ENCODE assay signal across 1 cellular context in the genomic region with DNA sequence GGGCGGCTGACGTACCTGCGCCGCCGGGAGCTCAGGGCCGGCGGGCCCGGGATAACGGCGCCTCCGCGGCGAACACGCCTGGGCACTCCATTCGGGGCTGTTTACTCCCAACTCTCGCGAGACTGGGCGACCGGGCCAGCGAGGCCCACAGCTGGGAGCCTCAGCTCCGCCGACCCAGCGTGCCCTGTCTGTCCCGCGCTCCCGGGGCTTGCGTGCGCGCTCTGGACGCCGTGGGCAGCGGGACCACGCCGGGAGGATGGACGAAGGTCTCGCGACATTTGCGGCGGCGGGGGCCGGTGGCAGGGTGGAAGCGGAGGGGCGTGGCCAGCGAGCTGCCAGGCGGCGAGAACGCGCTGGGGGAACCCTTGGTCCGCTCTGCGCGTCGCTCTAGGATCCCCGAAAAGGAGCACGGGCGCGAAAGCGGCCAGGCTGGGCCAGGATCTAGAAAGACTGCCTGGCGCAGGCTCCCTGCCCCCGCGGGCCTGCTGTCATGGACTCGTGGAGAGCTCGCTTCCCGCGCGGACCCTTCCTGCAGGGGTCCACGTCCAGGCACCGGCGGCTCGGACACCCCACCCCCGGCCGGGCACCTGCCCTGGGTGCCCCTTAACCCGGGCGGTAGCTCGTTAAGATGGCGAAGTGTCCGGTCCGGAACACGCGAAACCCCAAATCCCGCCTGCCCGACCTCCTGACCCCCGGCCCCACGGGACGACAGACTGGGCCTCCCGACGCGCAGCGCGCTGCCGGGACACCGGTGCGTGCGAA.
TF ChIP-seq lines count a peak whose summit lies in the region.

A gene (minus strand): TSS at position 223 of the 762 bp plus-strand sequence. CDS start 15,159 bp downstream, outside the sequence.

TF ChIP-seq in HepG2, 621 proteins besides CTCF, POLR2A, EP300 and RAD21 (continued from another document and continues in another):
- TF ChIP-seq, protein P1, sequence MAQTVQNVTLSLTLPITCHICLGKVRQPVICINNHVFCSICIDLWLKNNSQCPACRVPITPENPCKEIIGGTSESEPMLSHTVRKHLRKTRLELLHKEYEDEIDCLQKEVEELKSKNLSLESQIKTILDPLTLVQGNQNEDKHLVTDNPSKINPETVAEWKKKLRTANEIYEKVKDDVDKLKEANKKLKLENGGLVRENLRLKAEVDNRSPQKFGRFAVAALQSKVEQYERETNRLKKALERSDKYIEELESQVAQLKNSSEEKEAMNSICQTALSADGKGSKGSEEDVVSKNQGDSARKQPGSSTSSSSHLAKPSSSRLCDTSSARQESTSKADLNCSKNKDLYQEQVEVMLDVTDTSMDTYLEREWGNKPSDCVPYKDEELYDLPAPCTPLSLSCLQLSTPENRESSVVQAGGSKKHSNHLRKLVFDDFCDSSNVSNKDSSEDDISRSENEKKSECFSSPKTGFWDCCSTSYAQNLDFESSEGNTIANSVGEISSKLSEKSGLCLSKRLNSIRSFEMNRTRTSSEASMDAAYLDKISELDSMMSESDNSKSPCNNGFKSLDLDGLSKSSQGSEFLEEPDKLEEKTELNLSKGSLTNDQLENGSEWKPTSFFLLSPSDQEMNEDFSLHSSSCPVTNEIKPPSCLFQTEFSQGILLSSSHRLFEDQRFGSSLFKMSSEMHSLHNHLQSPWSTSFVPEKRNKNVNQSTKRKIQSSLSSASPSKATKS (CRISPR knock-in tag; IDR thresholded peaks at IDR 0.05), result no peak; the same call in 1 of the 2 replicates
- TF ChIP-seq SMARCE1 (IDR thresholded peaks at IDR 0.05; ENCODE audit: borderline replicate concordance) (no peak), CHD4 (IDR thresholded peaks at IDR 0.05; ENCODE audit: borderline replicate concordance, low read length) (no peak), HOXA9 (CRISPR knock-in tag; IDR thresholded peaks at IDR 0.05; ENCODE audit: borderline replicate concordance) (no peak), AHR (CRISPR knock-in tag; IDR thresholded peaks at IDR 0.05) (0 out of 2 replicates have a peak, but pooled peaks have one; percentile 67), ZNF329 (CRISPR knock-in tag; IDR thresholded peaks at IDR 0.05; ENCODE audit: low read depth) (peak; percentile 82), NFKB2 (CRISPR knock-in tag; IDR thresholded peaks at IDR 0.05; ENCODE audit: borderline replicate concordance) (no peak; the same call in 1 of the 2 replicates), ZSCAN12 (CRISPR knock-in tag; IDR thresholded peaks at IDR 0.05) (0 out of 2 replicates have a peak, but pooled peaks have one; percentile 7), HOXD1 (CRISPR knock-in tag; IDR thresholded peaks at IDR 0.05) (peak; percentile 37; the same call in 1 of the 2 replicates), GTF3A (CRISPR knock-in tag; conservative IDR thresholded peaks at IDR 0.05) (no peak), ZNF570 (CRISPR knock-in tag; IDR thresholded peaks at IDR 0.05; ENCODE audit: borderline replicate concordance) (no peak), ZNF7 (CRISPR knock-in tag; IDR thresholded peaks at IDR 0.05) (0 out of 2 replicates have a peak, but pooled peaks have one; percentile 6), MED8 (CRISPR knock-in tag; IDR thresholded peaks at IDR 0.05; ENCODE audit: insufficient replicate concordance) (peak; percentile 27), ZNF850 (CRISPR knock-in tag; conservative IDR thresholded peaks at IDR 0.05) (peak; percentile 21; the same call in 1 of the 2 replicates), SRSF4 (IDR thresholded peaks at IDR 0.05; ENCODE audit: low read depth, low read length, poor library complexity, severe bottlenecking) (no peak), KDM4B (CRISPR knock-in tag; IDR thresholded peaks at IDR 0.05) (0 out of 2 replicates have a peak, but pooled peaks have one; percentile 30), HES4 (CRISPR knock-in tag; IDR thresholded peaks at IDR 0.05; ENCODE audit: borderline replicate concordance) (peak; percentile 51; the same call in 1 of the 2 replicates), PHF21A (CRISPR knock-in tag; IDR thresholded peaks at IDR 0.05) (peak; percentile 47), ISX (CRISPR knock-in tag; conservative IDR thresholded peaks at IDR 0.05) (no peak; the same call in 1 of the 2 replicates), ZNF143 (CRISPR knock-in tag; IDR thresholded peaks at IDR 0.05) (peak; percentile 83), RARA (CRISPR knock-in tag; IDR thresholded peaks at IDR 0.05) (no peak; the same call in 1 of the 2 replicates), FOXJ3 (CRISPR knock-in tag; IDR thresholded peaks at IDR 0.05; ENCODE audit: borderline replicate concordance) (peak; percentile 35; the same call in 1 of the 2 replicates), ZNF788 (CRISPR knock-in tag; IDR thresholded peaks at IDR 0.05; ENCODE audit: borderline replicate concordance) (peak; percentile 81; the same call in 1 of the 2 replicates), ETV5 (CRISPR knock-in tag; IDR thresholded peaks at IDR 0.05; ENCODE audit: borderline replicate concordance) (peak; percentile 30; the same call in 1 of the 2 replicates), FOXK2 (IDR thresholded peaks at IDR 0.05) (peak; percentile 97), DR1 (CRISPR knock-in tag; IDR thresholded peaks at IDR 0.05) (peak; percentile 74), DNMT3B (CRISPR knock-in tag; conservative IDR thresholded peaks at IDR 0.05) (peak; percentile 9; the same call in 1 of the 2 replicates), HDAC2 (CRISPR knock-in tag; IDR thresholded peaks at IDR 0.05) (peak; percentile 77), CAMTA2 (CRISPR knock-in tag; IDR thresholded peaks at IDR 0.05; ENCODE audit: borderline replicate concordance) (peak; percentile 98), ZNF350 (CRISPR knock-in tag; IDR thresholded peaks at IDR 0.05; ENCODE audit: borderline replicate concordance, low read depth) (peak; percentile 82; the same call in 1 of the 2 replicates)
- TF ChIP-seq, protein P2, sequence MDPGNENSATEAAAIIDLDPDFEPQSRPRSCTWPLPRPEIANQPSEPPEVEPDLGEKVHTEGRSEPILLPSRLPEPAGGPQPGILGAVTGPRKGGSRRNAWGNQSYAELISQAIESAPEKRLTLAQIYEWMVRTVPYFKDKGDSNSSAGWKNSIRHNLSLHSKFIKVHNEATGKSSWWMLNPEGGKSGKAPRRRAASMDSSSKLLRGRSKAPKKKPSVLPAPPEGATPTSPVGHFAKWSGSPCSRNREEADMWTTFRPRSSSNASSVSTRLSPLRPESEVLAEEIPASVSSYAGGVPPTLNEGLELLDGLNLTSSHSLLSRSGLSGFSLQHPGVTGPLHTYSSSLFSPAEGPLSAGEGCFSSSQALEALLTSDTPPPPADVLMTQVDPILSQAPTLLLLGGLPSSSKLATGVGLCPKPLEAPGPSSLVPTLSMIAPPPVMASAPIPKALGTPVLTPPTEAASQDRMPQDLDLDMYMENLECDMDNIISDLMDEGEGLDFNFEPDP (CRISPR knock-in tag; conservative IDR thresholded peaks at IDR 0.05), result no peak
- TF ChIP-seq, protein P3, sequence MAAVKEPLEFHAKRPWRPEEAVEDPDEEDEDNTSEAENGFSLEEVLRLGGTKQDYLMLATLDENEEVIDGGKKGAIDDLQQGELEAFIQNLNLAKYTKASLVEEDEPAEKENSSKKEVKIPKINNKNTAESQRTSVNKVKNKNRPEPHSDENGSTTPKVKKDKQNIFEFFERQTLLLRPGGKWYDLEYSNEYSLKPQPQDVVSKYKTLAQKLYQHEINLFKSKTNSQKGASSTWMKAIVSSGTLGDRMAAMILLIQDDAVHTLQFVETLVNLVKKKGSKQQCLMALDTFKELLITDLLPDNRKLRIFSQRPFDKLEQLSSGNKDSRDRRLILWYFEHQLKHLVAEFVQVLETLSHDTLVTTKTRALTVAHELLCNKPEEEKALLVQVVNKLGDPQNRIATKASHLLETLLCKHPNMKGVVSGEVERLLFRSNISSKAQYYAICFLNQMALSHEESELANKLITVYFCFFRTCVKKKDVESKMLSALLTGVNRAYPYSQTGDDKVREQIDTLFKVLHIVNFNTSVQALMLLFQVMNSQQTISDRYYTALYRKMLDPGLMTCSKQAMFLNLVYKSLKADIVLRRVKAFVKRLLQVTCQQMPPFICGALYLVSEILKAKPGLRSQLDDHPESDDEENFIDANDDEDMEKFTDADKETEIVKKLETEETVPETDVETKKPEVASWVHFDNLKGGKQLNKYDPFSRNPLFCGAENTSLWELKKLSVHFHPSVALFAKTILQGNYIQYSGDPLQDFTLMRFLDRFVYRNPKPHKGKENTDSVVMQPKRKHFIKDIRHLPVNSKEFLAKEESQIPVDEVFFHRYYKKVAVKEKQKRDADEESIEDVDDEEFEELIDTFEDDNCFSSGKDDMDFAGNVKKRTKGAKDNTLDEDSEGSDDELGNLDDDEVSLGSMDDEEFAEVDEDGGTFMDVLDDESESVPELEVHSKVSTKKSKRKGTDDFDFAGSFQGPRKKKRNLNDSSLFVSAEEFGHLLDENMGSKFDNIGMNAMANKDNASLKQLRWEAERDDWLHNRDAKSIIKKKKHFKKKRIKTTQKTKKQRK (IDR thresholded peaks at IDR 0.05; ENCODE audit: low read length), result no peak
- TF ChIP-seq, protein P4, sequence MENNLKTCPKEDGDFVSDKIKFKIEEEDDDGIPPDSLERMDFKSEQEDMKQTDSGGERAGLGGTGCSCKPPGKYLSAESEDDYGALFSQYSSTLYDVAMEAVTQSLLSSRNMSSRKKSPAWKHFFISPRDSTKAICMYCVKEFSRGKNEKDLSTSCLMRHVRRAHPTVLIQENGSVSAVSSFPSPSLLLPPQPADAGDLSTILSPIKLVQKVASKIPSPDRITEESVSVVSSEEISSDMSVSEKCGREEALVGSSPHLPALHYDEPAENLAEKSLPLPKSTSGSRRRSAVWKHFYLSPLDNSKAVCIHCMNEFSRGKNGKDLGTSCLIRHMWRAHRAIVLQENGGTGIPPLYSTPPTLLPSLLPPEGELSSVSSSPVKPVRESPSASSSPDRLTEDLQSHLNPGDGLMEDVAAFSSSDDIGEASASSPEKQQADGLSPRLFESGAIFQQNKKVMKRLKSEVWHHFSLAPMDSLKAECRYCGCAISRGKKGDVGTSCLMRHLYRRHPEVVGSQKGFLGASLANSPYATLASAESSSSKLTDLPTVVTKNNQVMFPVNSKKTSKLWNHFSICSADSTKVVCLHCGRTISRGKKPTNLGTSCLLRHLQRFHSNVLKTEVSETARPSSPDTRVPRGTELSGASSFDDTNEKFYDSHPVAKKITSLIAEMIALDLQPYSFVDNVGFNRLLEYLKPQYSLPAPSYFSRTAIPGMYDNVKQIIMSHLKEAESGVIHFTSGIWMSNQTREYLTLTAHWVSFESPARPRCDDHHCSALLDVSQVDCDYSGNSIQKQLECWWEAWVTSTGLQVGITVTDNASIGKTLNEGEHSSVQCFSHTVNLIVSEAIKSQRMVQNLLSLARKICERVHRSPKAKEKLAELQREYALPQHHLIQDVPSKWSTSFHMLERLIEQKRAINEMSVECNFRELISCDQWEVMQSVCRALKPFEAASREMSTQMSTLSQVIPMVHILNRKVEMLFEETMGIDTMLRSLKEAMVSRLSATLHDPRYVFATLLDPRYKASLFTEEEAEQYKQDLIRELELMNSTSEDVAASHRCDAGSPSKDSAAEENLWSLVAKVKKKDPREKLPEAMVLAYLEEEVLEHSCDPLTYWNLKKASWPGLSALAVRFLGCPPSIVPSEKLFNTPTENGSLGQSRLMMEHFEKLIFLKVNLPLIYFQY (CRISPR knock-in tag; IDR thresholded peaks at IDR 0.05; ENCODE audit: borderline replicate concordance), result peak; percentile 99
- TF ChIP-seq, protein P5, sequence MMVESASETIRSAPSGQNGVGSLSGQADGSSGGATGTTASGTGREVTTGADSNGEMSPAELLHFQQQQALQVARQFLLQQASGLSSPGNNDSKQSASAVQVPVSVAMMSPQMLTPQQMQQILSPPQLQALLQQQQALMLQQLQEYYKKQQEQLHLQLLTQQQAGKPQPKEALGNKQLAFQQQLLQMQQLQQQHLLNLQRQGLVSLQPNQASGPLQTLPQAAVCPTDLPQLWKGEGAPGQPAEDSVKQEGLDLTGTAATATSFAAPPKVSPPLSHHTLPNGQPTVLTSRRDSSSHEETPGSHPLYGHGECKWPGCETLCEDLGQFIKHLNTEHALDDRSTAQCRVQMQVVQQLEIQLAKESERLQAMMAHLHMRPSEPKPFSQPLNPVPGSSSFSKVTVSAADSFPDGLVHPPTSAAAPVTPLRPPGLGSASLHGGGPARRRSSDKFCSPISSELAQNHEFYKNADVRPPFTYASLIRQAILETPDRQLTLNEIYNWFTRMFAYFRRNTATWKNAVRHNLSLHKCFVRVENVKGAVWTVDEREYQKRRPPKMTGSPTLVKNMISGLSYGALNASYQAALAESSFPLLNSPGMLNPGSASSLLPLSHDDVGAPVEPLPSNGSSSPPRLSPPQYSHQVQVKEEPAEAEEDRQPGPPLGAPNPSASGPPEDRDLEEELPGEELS (CRISPR knock-in tag; IDR thresholded peaks at IDR 0.05), result no peak
- TF ChIP-seq, protein P6, sequence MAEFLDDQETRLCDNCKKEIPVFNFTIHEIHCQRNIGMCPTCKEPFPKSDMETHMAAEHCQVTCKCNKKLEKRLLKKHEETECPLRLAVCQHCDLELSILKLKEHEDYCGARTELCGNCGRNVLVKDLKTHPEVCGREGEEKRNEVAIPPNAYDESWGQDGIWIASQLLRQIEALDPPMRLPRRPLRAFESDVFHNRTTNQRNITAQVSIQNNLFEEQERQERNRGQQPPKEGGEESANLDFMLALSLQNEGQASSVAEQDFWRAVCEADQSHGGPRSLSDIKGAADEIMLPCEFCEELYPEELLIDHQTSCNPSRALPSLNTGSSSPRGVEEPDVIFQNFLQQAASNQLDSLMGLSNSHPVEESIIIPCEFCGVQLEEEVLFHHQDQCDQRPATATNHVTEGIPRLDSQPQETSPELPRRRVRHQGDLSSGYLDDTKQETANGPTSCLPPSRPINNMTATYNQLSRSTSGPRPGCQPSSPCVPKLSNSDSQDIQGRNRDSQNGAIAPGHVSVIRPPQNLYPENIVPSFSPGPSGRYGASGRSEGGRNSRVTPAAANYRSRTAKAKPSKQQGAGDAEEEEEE (CRISPR knock-in tag; IDR thresholded peaks at IDR 0.05; ENCODE audit: borderline replicate concordance), result no peak
- TF ChIP-seq, protein P7, sequence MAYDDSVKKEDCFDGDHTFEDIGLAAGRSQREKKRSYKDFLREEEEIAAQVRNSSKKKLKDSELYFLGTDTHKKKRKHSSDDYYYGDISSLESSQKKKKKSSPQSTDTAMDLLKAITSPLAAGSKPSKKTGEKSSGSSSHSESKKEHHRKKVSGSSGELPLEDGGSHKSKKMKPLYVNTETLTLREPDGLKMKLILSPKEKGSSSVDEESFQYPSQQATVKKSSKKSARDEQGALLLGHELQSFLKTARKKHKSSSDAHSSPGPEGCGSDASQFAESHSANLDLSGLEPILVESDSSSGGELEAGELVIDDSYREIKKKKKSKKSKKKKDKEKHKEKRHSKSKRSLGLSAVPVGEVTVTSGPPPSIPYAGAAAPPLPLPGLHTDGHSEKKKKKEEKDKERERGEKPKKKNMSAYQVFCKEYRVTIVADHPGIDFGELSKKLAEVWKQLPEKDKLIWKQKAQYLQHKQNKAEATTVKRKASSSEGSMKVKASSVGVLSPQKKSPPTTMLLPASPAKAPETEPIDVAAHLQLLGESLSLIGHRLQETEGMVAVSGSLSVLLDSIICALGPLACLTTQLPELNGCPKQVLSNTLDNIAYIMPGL (CRISPR knock-in tag; IDR thresholded peaks at IDR 0.05; ENCODE audit: borderline replicate concordance in 1 of 2, low read depth in 1 of 2), result peak; percentile 81 to 90; a peak in 3 of 4 replicates
- TF ChIP-seq, protein P8, sequence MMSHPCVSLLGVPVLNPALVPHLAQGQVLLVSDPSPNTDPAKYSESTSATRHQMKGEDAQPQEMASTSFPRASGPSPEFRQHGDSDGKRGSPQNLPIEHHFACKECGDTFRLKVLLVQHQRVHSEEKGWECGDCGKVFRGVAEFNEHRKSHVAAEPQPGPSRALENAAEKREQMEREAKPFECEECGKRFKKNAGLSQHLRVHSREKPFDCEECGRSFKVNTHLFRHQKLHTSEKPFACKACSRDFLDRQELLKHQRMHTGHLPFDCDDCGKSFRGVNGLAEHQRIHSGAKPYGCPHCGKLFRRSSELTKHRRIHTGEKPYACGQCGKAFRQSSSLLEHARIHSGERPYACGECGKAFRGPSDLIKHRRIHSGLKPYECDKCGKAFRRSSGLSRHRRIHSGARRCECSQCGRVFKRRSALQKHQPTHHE (CRISPR knock-in tag; IDR thresholded peaks at IDR 0.05; ENCODE audit: borderline replicate concordance), result 0 out of 2 replicates have a peak, but pooled peaks have one; percentile 4
